In genomic region chr7:129203050-129203741, GRCh38 we compare ENCODE assay signal across 12 cellular contexts. TPM values are rescaled to one million over a fixed set of nuclear protein-coding genes. Genes with fewer than 3 reads are reported as not detected.
DNase-seq lines count a peak whose midpoint lies in the region; ATAC-seq, FAIRE-seq and TF ChIP-seq lines count a peak whose summit lies in the region.
"Had no signal": no experiment of that assay in that cellular context is flagged by ENCODE, and none has a peak within 500 bp of the region (broad histone marks: within the 10 kb centered on the region; RNA-seq: fewer than 3 reads in every experiment).

No MANE protein-coding gene starts in this region.

- peak; percentile 27 to 28 for ATAC-seq in right cardiac atrium
- peak; percentile 46 for ATAC-seq in HepG2
- ATAC-seq in sciatic nerve, result peak; percentile 38
- ATAC-seq in mucosa of descending colon, result no peak
- ATAC-seq in HG03045 (IDR thresholded peaks at IDR 0.05; ENCODE audit: unreplicated experiment), result no peak

- WGBS in right cardiac atrium, result 82% methylated on average over 14 of the region's 14 CpGs
- WGBS in HepG2 (ENCODE audit: low lambda C conversion rate), result 70% methylated on average over 8 of the region's 14 CpGs

- H3K27me3 ChIP-seq in right cardiac atrium (ENCODE audit: control insufficient read depth, insufficient read depth) (no peaks in the 10 kb centered on the region), HepG2 (ENCODE audit: control insufficient read depth in 1 of 2, insufficient read depth in 2 of 2, low read length in 2 of 2) (no peaks in the 10 kb centered on the region)
- H3K27me3 ChIP-seq: BLaER1 had no signal

- H3K79me2 ChIP-seq in HepG2 (ENCODE audit: insufficient read depth, low read length), result peaks cover 6% of the 10 kb centered on the region

- no peak for TF ChIP-seq EP300 in HepG2 (IDR thresholded peaks at IDR 0.05; ENCODE audit: low read depth in 2 of 2, low read length in 2 of 2)
- TF ChIP-seq EP300 in HepG2 (CRISPR knock-in tag; IDR thresholded peaks at IDR 0.05; ENCODE audit: borderline replicate concordance), result no peak

- in situ Hi-C loops in HepG2 (cut with HindIII; ENCODE audit: extremely low pct_ligation_motif_present, low pct_unique_long_range_greater_than_20kb), result no loop called here

- TF ChIP-seq CTCF in HepG2 (CRISPR knock-in tag; IDR thresholded peaks at IDR 0.05), result no peak
- TF ChIP-seq CTCF in mucosa of descending colon (IDR thresholded peaks at IDR 0.05), result no peak

- no peak overlapping the region for H2AFZ ChIP-seq in HepG2 (ENCODE audit: low read length)

- no peak for TF ChIP-seq RAD21 in HepG2 (CRISPR knock-in tag; IDR thresholded peaks at IDR 0.05)

- BruUV-seq in HepG2 (replicated peaks; lab: Mats Ljungman, UMichigan), result no TSS peak

- H3K27ac ChIP-seq in right cardiac atrium (ENCODE audit: low read length) (no peak overlapping the region), HepG2 (ENCODE audit: extremely low read length, insufficient read depth, low read length) (peak overlapping the region; percentile 66)
- H3K27ac ChIP-seq: 22Rv1, BLaER1 had no signal

- no peak for DNase-seq in right cardiac atrium
- no peak for DNase-seq in cardiac septum (ENCODE audit: low spot score)
- no peak for DNase-seq in HepG2 (ENCODE audit: low spot score)
- peak; percentile 45 for DNase-seq in sciatic nerve (ENCODE audit: low spot score)
- DNase-seq in mucosa of descending colon, result no peak
- DNase-seq in ecto neural progenitor cell (ENCODE audit: low spot score), result no peak
- DNase-seq: AML-193, DMS 273 treated with DMSO at 0.1 percent for 48 hours had no signal

- H4K20me1 ChIP-seq in HepG2 (ENCODE audit: insufficient read depth, low read length), result no peaks in the 10 kb centered on the region

- H3K9ac ChIP-seq in HepG2 (ENCODE audit: insufficient read depth, low read depth, low read length), result no peak overlapping the region
- H3K9ac ChIP-seq: BLaER1 had no signal

- H3K4me3 ChIP-seq in right cardiac atrium (ENCODE audit: low read length) (no peak overlapping the region), HepG2 (replicated peaks in 1 of 3; ENCODE audit: insufficient read depth in 1 of 3, low read depth in 2 of 3, low read length in 3 of 3) (no peak overlapping the region), mucosa of descending colon (no peak overlapping the region)
- H3K4me3 ChIP-seq: BLaER1 had no signal

- no peaks in the 10 kb centered on the region for H3K4me1 ChIP-seq in right cardiac atrium (ENCODE audit: control insufficient read depth, insufficient read depth, low read length)
- peaks cover 40% of the 10 kb centered on the region for H3K4me1 ChIP-seq in HepG2 (ENCODE audit: insufficient read depth, low read length)
- H3K4me1 ChIP-seq in mucosa of descending colon (ENCODE audit: low read depth), result no peaks in the 10 kb centered on the region

- no peak overlapping the region for H3K4me2 ChIP-seq in HepG2 (ENCODE audit: low read depth, low read length)
- H3K4me2 ChIP-seq: BLaER1 had no signal

- H3K36me3 ChIP-seq in HepG2 (replicated peaks in 1 of 2; ENCODE audit: control insufficient read depth in 1 of 2, insufficient read depth in 2 of 2, low read length in 2 of 2), result peaks cover 15 to 22% of the 10 kb centered on the region in 2 experiments; a peak in 4 of 5 replicates
- H3K36me3 ChIP-seq in mucosa of descending colon (ENCODE audit: low read depth), result no peaks in the 10 kb centered on the region

- intact Hi-C loops in right cardiac atrium (cut with DNase I), result no loop called here
- intact Hi-C loops in cardiac septum (cut with DNase I), result no loop called here
- intact Hi-C loops in HepG2 (cut with micrococcal nuclease; ENCODE audit: unreplicated experiment), result no loop called here
- intact Hi-C loops in sciatic nerve (cut with DNase I), result no loop called here
- intact Hi-C loops in mucosa of descending colon (cut with DNase I, micrococcal nuclease), result no loop called here

- FAIRE-seq in HepG2 (lab: Jason Lieb, UNC), result no peak

- CTCF ChIA-PET in HepG2 (lab: Yijun Ruan, JAX; ENCODE audit: low intra/inter-chr PET ratio, low total read pairs), result no interaction called here

- POLR2A ChIA-PET in HepG2 (lab: Yijun Ruan, JAX), result interaction anchor here (0.6 kb wide), 1 partner anchor 18 kb away, joined by 4 read pairs; no protein-coding TSS in a partner anchor

- no peak for TF ChIP-seq POLR2A in HepG2 (IDR thresholded peaks at IDR 0.05; ENCODE audit: insufficient read depth in 1 of 2, low read depth in 2 of 2, low read length in 2 of 2)

- H3K9me3 ChIP-seq in right cardiac atrium (ENCODE audit: control insufficient read depth, low read length), result no peaks in the 10 kb centered on the region
- H3K9me3 ChIP-seq in HepG2 (ENCODE audit: low read length), result no peaks in the 10 kb centered on the region
- H3K9me3 ChIP-seq in mucosa of descending colon, result no peaks in the 10 kb centered on the region
- H3K9me3 ChIP-seq: BLaER1 had no signal

RNA-seq across cellular contexts. Expression of gene SMO, which starts 14.8 kb away (rescaled TPM):
- 10 to 100 TPM in 2 of 4 donors, 1 to 10 TPM in 2; 8.3 to 12.6 (median 9.6) TPM for total RNA-seq in right cardiac atrium
- 4.9 TPM for polyA plus RNA-seq in right cardiac atrium
- 4.7 TPM for total RNA-seq in cardiac septum
- 22.1 and 32.3 TPM in 2 replicates for total RNA-seq in HepG2 (2016; rRNA removed; fragmentation: Illumina TruSeq; extraction: Trizol)
- total RNA-seq in HepG2 (2016; cell fraction: cytosol; rRNA removed; fragmentation: Illumina TruSeq; extraction: Trizol; ENCODE audit: low read depth), result 72.0 and 77.5 TPM in 2 replicates
- total RNA-seq in HepG2 (2016; cell fraction: insoluble cytoplasmic fraction; rRNA removed; fragmentation: Illumina TruSeq; extraction: Trizol), result 22.7 and 33.9 TPM in 2 replicates
- 37.3 and 38.5 TPM in 2 replicates for total RNA-seq in HepG2 (2016; cell fraction: membrane; rRNA removed; fragmentation: Illumina TruSeq; extraction: Trizol)
- total RNA-seq in HepG2 (2016; cell fraction: nucleus; rRNA removed; fragmentation: Illumina TruSeq; extraction: Trizol), result 26.1 and 28.3 TPM in 2 replicates
- polyA plus RNA-seq in HepG2 (2011; rRNA removed), result 23.8 and 30.7 TPM in 2 replicates
- polyA plus RNA-seq in HepG2 (2011; cell fraction: cytosol; rRNA removed), result 21.9 and 24.2 TPM in 2 replicates
- polyA plus RNA-seq in HepG2 (2011; cell fraction: nucleus; rRNA removed), result 68.3 and 80.4 TPM in 2 replicates
- 19.4 and 20.7 TPM in 2 replicates for polyA plus RNA-seq in HepG2 (2012)
- 4.1 and 4.4 TPM in 2 replicates for polyA plus RNA-seq in HepG2 (2016; cell fraction: cytosol; fragmentation: Illumina TruSeq; extraction: Trizol; ENCODE audit: low read depth)
- polyA plus RNA-seq in HepG2 (2016; cell fraction: insoluble cytoplasmic fraction; fragmentation: Illumina TruSeq; extraction: Trizol; ENCODE audit: low read depth), result 22.5 and 25.2 TPM in 2 replicates
- 14.8 and 15.2 TPM in 2 replicates for polyA plus RNA-seq in HepG2 (2016; cell fraction: membrane; fragmentation: Illumina TruSeq; extraction: Trizol; ENCODE audit: low read depth)
- polyA plus RNA-seq in HepG2 (2016; cell fraction: nucleus; fragmentation: Illumina TruSeq; extraction: Trizol; ENCODE audit: insufficient read depth, low read depth), result 63.0 and 65.6 TPM in 2 replicates
- 0.07 and 139 TPM in 2 replicates for polyA minus RNA-seq in HepG2 (2011; rRNA and poly(A)+ RNA removed; ENCODE audit: low replicate concordance)
- 31.4 and 35.0 TPM in 2 replicates for polyA minus RNA-seq in HepG2 (2011; cell fraction: cytosol; rRNA and poly(A)+ RNA removed)
- polyA minus RNA-seq in HepG2 (2011; cell fraction: nucleus; rRNA and poly(A)+ RNA removed), result 12.0 and 20.4 TPM in 2 replicates
- total RNA-seq in sciatic nerve, result 24.8 TPM
- total RNA-seq in mucosa of descending colon, result 10 to 100 TPM in 1 of 3 donors, 1 to 10 TPM in 2; 2.1 to 11.2 (median 2.2) TPM
- total RNA-seq: HT-29 had no signal

RNA-seq across cellular contexts. Expression of gene AHCYL2, which starts 21.6 kb away (rescaled TPM):
- total RNA-seq in right cardiac atrium (1 to 10 TPM; 6.4 to 8.8 (median 7.9) TPM), cardiac septum (5.9 TPM), HepG2 (2016; rRNA removed; fragmentation: Illumina TruSeq; extraction: Trizol) (9.5 and 12.9 TPM in 2 replicates), sciatic nerve (46.1 TPM), mucosa of descending colon (100 to 1,000 TPM; 215 to 717 (median 467) TPM)
- polyA plus RNA-seq in right cardiac atrium (1.8 TPM), HepG2 (2011; rRNA removed) (12.5 and 14.7 TPM in 2 replicates)
- 4.4 and 6.0 TPM in 2 replicates for total RNA-seq in HepG2 (2016; cell fraction: cytosol; rRNA removed; fragmentation: Illumina TruSeq; extraction: Trizol; ENCODE audit: low read depth)
- total RNA-seq in HepG2 (2016; cell fraction: insoluble cytoplasmic fraction; rRNA removed; fragmentation: Illumina TruSeq; extraction: Trizol), result 10.6 and 14.1 TPM in 2 replicates
- total RNA-seq in HepG2 (2016; cell fraction: membrane; rRNA removed; fragmentation: Illumina TruSeq; extraction: Trizol), result 4.9 and 5.6 TPM in 2 replicates
- 13.2 and 15.2 TPM in 2 replicates for total RNA-seq in HepG2 (2016; cell fraction: nucleus; rRNA removed; fragmentation: Illumina TruSeq; extraction: Trizol)
- polyA plus RNA-seq in HepG2 (2011; cell fraction: cytosol; rRNA removed), result 7.5 and 10.5 TPM in 2 replicates
- 11.3 TPM in 2 replicates for polyA plus RNA-seq in HepG2 (2011; cell fraction: nucleus; rRNA removed)
- 8.1 and 8.5 TPM in 2 replicates for polyA plus RNA-seq in HepG2 (2012)
- 1.0 and 1.3 TPM in 2 replicates for polyA plus RNA-seq in HepG2 (2016; cell fraction: cytosol; fragmentation: Illumina TruSeq; extraction: Trizol; ENCODE audit: low read depth)
- polyA plus RNA-seq in HepG2 (2016; cell fraction: insoluble cytoplasmic fraction; fragmentation: Illumina TruSeq; extraction: Trizol; ENCODE audit: low read depth), result 9.3 and 10.0 TPM in 2 replicates
- 2.6 TPM in 2 replicates for polyA plus RNA-seq in HepG2 (2016; cell fraction: membrane; fragmentation: Illumina TruSeq; extraction: Trizol; ENCODE audit: low read depth)
- 16.2 and 18.7 TPM in 2 replicates for polyA plus RNA-seq in HepG2 (2016; cell fraction: nucleus; fragmentation: Illumina TruSeq; extraction: Trizol; ENCODE audit: insufficient read depth, low read depth)
- 30.7 and 36.9 TPM in 2 replicates for polyA minus RNA-seq in HepG2 (2011; rRNA and poly(A)+ RNA removed; ENCODE audit: low replicate concordance)
- polyA minus RNA-seq in HepG2 (2011; cell fraction: cytosol; rRNA and poly(A)+ RNA removed), result 12.8 and 15.4 TPM in 2 replicates
- polyA minus RNA-seq in HepG2 (2011; cell fraction: nucleus; rRNA and poly(A)+ RNA removed), result 9.8 and 14.9 TPM in 2 replicates

RNA-seq across cellular contexts. Expression of gene TSPAN33, which starts 58.7 kb away (rescaled TPM):
- 10 to 100 TPM; 12.8 to 17.8 (median 13.2) TPM for total RNA-seq in right cardiac atrium
- polyA plus RNA-seq in right cardiac atrium, result 7.4 TPM
- total RNA-seq in cardiac septum, result 9.9 TPM
- 12.9 and 15.3 TPM in 2 replicates for total RNA-seq in HepG2 (2016; rRNA removed; fragmentation: Illumina TruSeq; extraction: Trizol)
- total RNA-seq in HepG2 (2016; cell fraction: cytosol; rRNA removed; fragmentation: Illumina TruSeq; extraction: Trizol; ENCODE audit: low read depth), result 15.1 and 19.5 TPM in 2 replicates
- 10.8 and 14.4 TPM in 2 replicates for total RNA-seq in HepG2 (2016; cell fraction: insoluble cytoplasmic fraction; rRNA removed; fragmentation: Illumina TruSeq; extraction: Trizol)
- total RNA-seq in HepG2 (2016; cell fraction: membrane; rRNA removed; fragmentation: Illumina TruSeq; extraction: Trizol), result 32.7 and 34.3 TPM in 2 replicates
- total RNA-seq in HepG2 (2016; cell fraction: nucleus; rRNA removed; fragmentation: Illumina TruSeq; extraction: Trizol), result 8.1 and 9.4 TPM in 2 replicates
- 16.5 and 18.2 TPM in 2 replicates for polyA plus RNA-seq in HepG2 (2011; rRNA removed)
- 19.8 and 23.3 TPM in 2 replicates for polyA plus RNA-seq in HepG2 (2011; cell fraction: cytosol; rRNA removed)
- 8.5 and 9.9 TPM in 2 replicates for polyA plus RNA-seq in HepG2 (2011; cell fraction: nucleus; rRNA removed)
- polyA plus RNA-seq in HepG2 (2012), result 10.1 and 13.3 TPM in 2 replicates
- 23.0 and 28.4 TPM in 2 replicates for polyA plus RNA-seq in HepG2 (2016; cell fraction: cytosol; fragmentation: Illumina TruSeq; extraction: Trizol; ENCODE audit: low read depth)
- polyA plus RNA-seq in HepG2 (2016; cell fraction: insoluble cytoplasmic fraction; fragmentation: Illumina TruSeq; extraction: Trizol; ENCODE audit: low read depth), result 13.0 and 14.1 TPM in 2 replicates
- 35.6 and 37.4 TPM in 2 replicates for polyA plus RNA-seq in HepG2 (2016; cell fraction: membrane; fragmentation: Illumina TruSeq; extraction: Trizol; ENCODE audit: low read depth)
- 15.5 and 18.6 TPM in 2 replicates for polyA plus RNA-seq in HepG2 (2016; cell fraction: nucleus; fragmentation: Illumina TruSeq; extraction: Trizol; ENCODE audit: insufficient read depth, low read depth)
- polyA minus RNA-seq in HepG2 (2011; rRNA and poly(A)+ RNA removed; ENCODE audit: low replicate concordance), result 9.5 and 35.1 TPM in 2 replicates
- polyA minus RNA-seq in HepG2 (2011; cell fraction: cytosol; rRNA and poly(A)+ RNA removed), result 9.1 and 9.7 TPM in 2 replicates
- polyA minus RNA-seq in HepG2 (2011; cell fraction: nucleus; rRNA and poly(A)+ RNA removed), result 7.2 and 10.4 TPM in 2 replicates
- 11.8 TPM for total RNA-seq in sciatic nerve
- total RNA-seq in mucosa of descending colon, result 10 to 100 TPM in 1 of 3 donors, 1 to 10 TPM in 2; 9.8 to 15.1 (median 10.0) TPM

Comparison
In these comparisons a context has a peak if more than half of its experiments do, and no peak if none do; other contexts are left out.
1. ATAC-seq: peak in right cardiac atrium (2 of 2), HepG2 (single experiment) and sciatic nerve (single experiment); none in mucosa of descending colon (single experiment) and HG03045 (single experiment).